Comparison of ENCODE assay signal across 27 cellular contexts in genomic region chr4:121717680-121718237, GRCh38. TPM values are rescaled to one million over a fixed set of nuclear protein-coding genes. Genes with fewer than 3 reads are reported as not detected.
A peak's percentile ranks its signal among the peaks of the same experiment; 100 is the strongest.
DNase-seq lines count a peak whose midpoint lies in the region; ATAC-seq and TF ChIP-seq lines count a peak whose summit lies in the region.
"Had no signal": no experiment of that assay in that cellular context is flagged by ENCODE, and none has a peak within 500 bp of the region (broad histone marks: within the 10 kb centered on the region; RNA-seq: fewer than 3 reads in every experiment).

No MANE protein-coding gene starts in this region.

- H3K9me3 ChIP-seq in AG04450 (ENCODE audit: control insufficient read depth, insufficient read depth, low read length) (no peaks in the 10 kb centered on the region), body of pancreas (no peaks in the 10 kb centered on the region), transverse colon (no peaks in the 10 kb centered on the region)
- H3K9me3 ChIP-seq: A549, colonic mucosa, pancreas, spleen, vagina had no signal

- TF ChIP-seq POLR2A in body of pancreas (IDR thresholded peaks at IDR 0.05) (no peak), transverse colon (IDR thresholded peaks at IDR 0.05) (no peak)

- H3K27ac ChIP-seq in AG04450 (ENCODE audit: low read depth, low read length), result peak overlapping the region; percentile 33
- no peak overlapping the region for H3K27ac ChIP-seq in body of pancreas
- peak overlapping the region in 2 of 4 donors; percentile 3 to 15 for H3K27ac ChIP-seq in transverse colon
- H3K27ac ChIP-seq: A549, colonic mucosa, pancreas, spleen, vagina, WERI-Rb-1 had no signal

- DNase-seq in AG04450 (ENCODE audit: low read depth, low spot score), result no peak
- DNase-seq in body of pancreas, result no peak
- DNase-seq in Right ventricle myocardium superior, result no peak
- no peak for DNase-seq in omental fat pad (ENCODE audit: low spot score)
- no peak for DNase-seq in naive thymus-derived CD8-positive, alpha-beta T cell
- DNase-seq in C1 segment of cervical spinal cord (lab: John Stamatoyannopoulos, UW), result no peak
- DNase-seq in COLO668 (lab: John Stamatoyannopoulos, UW; ENCODE audit: unreplicated experiment), result no peak
- no peak for DNase-seq in transverse colon
- DNase-seq: activated CD4-positive, alpha-beta T cell treated with anti-CD3 and anti-CD28 coated beads, Interleukin-2, amount 50 U/mL, for 4 hours; activated naive CD4-positive, alpha-beta T cell treated with anti-CD3 and anti-CD28 coated beads, Interleukin-2, amount 50 U/mL, for 16 hours; CD4-positive, CD25-positive, alpha-beta regulatory T cell; colonic mucosa; DMS79; glutamatergic neuron; MM.1S; NCI-H1436 treated with DMSO at 0.1 percent for 48 hours; NCI-H748 treated with DMSO at 0.1 percent for 48 hours; pancreas; SIG-M5; spleen; stimulated activated CD4-positive, alpha-beta T cell treated with anti-CD3 and anti-CD28 coated beads, Interleukin-4, amount 100 ng/mL, for 4 hours; WERI-Rb-1 had no signal

- ATAC-seq in body of pancreas (peak; percentile 59), Right ventricle myocardium superior (ENCODE audit: poor library complexity) (peak; percentile 92), omental fat pad (ENCODE audit: low FRiP score) (peak; percentile 63)
- no peak for ATAC-seq in naive thymus-derived CD8-positive, alpha-beta T cell
- ATAC-seq: A549 had no signal

- no peaks in the 10 kb centered on the region for H3K4me1 Mint-ChIP-seq in naive thymus-derived CD8-positive, alpha-beta T cell
- H3K4me1 Mint-ChIP-seq: CD4-positive, CD25-positive, alpha-beta regulatory T cell had no signal

- H3K4me3 ChIP-seq in AG04450 (ENCODE audit: low read depth, low read length) (no peak overlapping the region), body of pancreas (no peak overlapping the region), transverse colon (no peak overlapping the region)
- H3K4me3 ChIP-seq: A549, colonic mucosa, pancreas, spleen, vagina had no signal

- no peak overlapping the region for H3K4me3 Mint-ChIP-seq in naive thymus-derived CD8-positive, alpha-beta T cell
- H3K4me3 Mint-ChIP-seq: CD4-positive, CD25-positive, alpha-beta regulatory T cell; T-helper 1 cell treated with Interleukin-12 subunit alpha and Interleukin-12 subunit beta and Interleukin-4 antibody, amounts not matched to agents 30 μg/mL and 1 μg/mL, for 36 hours had no signal

- H3K27me3 Mint-ChIP-seq in naive thymus-derived CD8-positive, alpha-beta T cell, result peaks cover 10 to 36% (median 17%) of the 10 kb centered on the region in 5 donors

- TF ChIP-seq CTCF in AG04450 (IDR thresholded peaks at IDR 0.05; ENCODE audit: low read depth, low read length), result no peak
- no peak for TF ChIP-seq CTCF in body of pancreas (IDR thresholded peaks at IDR 0.05)
- TF ChIP-seq CTCF in omental fat pad (IDR thresholded peaks at IDR 0.05), result no peak
- no peak for TF ChIP-seq CTCF in transverse colon (IDR thresholded peaks at IDR 0.05)

- intact Hi-C loops in body of pancreas (cut with DNase I), result no loop called here
- intact Hi-C loops in Right ventricle myocardium superior (cut with DNase I), result no loop called here
- intact Hi-C loops in transverse colon (cut with DNase I; ENCODE audit: low total_unique reads), result no loop called here

- H3K36me3 ChIP-seq in body of pancreas (replicated peaks in 1 of 2; ENCODE audit: insufficient read depth in 1 of 2, low read depth in 2 of 2) (no peaks in the 10 kb centered on the region), transverse colon (no peaks in the 10 kb centered on the region)
- H3K36me3 ChIP-seq: colonic mucosa, pancreas, spleen, vagina, WERI-Rb-1 had no signal

- POLR2A ChIA-PET in AG04450 (lab: Yijun Ruan, JAX), result interaction anchor here (0.5 to 2.1 kb wide), 3 partner anchors 10 to 31 kb away, joined by 4 to 12 read pairs (median 5); partner anchors contain the start of gene ANXA5
- POLR2A ChIA-PET in naive thymus-derived CD8-positive, alpha-beta T cell (lab: Charles Lee), result no interaction called here

- H3K9me3 Mint-ChIP-seq in naive thymus-derived CD8-positive, alpha-beta T cell, result no peaks in the 10 kb centered on the region
- H3K9me3 Mint-ChIP-seq: T-helper 1 cell treated with Interleukin-12 subunit alpha and Interleukin-12 subunit beta and Interleukin-4 antibody, amounts not matched to agents 30 μg/mL and 1 μg/mL, for 36 hours had no signal

- H3K4me1 ChIP-seq in body of pancreas (no peaks in the 10 kb centered on the region), transverse colon (peaks cover 0 to 4% (median 0%) of the 10 kb centered on the region in 4 donors)
- H3K4me1 ChIP-seq: colonic mucosa, pancreas, spleen, vagina had no signal

- CTCF ChIA-PET in AG04450 (lab: Charles Lee), result no interaction called here

- no peaks in the 10 kb centered on the region for H3K36me3 Mint-ChIP-seq in naive thymus-derived CD8-positive, alpha-beta T cell
- H3K36me3 Mint-ChIP-seq: CD4-positive, CD25-positive, alpha-beta regulatory T cell had no signal

- no peak for TF ChIP-seq EP300 in transverse colon (IDR thresholded peaks at IDR 0.05; ENCODE audit: low read depth)

- in situ Hi-C loops in transverse colon (cut with MboI; ENCODE audit: low pct_ligation_motif_present in 1 of 4, low pct_unique_long_range_greater_than_20kb in 1 of 4, low sequenced_read_pairs in 3 of 4), result no loop called here

- WGBS in body of pancreas, 2 donors, result 63 to 72% methylated on average over 4 of the region's 4 CpGs
- 58 to 81% methylated on average over 3 to 4 of the region's 4 CpGs for WGBS in transverse colon (ENCODE audit: low coverage in 1 of 2), 2 donors

- H3K27me3 ChIP-seq in AG04450 (ENCODE audit: control insufficient read depth, insufficient read depth, low read length), result no peaks in the 10 kb centered on the region
- H3K27me3 ChIP-seq in body of pancreas, result no peaks in the 10 kb centered on the region
- no peaks in the 10 kb centered on the region for H3K27me3 ChIP-seq in transverse colon
- H3K27me3 ChIP-seq: colonic mucosa, pancreas, vagina had no signal

- H3K27ac Mint-ChIP-seq in naive thymus-derived CD8-positive, alpha-beta T cell, result no peak overlapping the region
- H3K27ac Mint-ChIP-seq: T-helper 1 cell treated with Interleukin-12 subunit alpha and Interleukin-12 subunit beta and Interleukin-4 antibody, amounts not matched to agents 30 μg/mL and 1 μg/mL, for 36 hours had no signal

RNA-seq across cellular contexts. Expression of gene ANXA5, which starts 21.0 kb away (rescaled TPM):
- 1,739 and 2,093 TPM in 2 replicates for polyA plus RNA-seq in AG04450 (2011; rRNA removed)
- 395 and 591 TPM in 2 replicates for polyA minus RNA-seq in AG04450 (2011; rRNA and poly(A)+ RNA removed)
- total RNA-seq in body of pancreas (100 to 1,000 TPM; 126 to 180 TPM), Right ventricle myocardium superior (105 TPM), omental fat pad (100 to 1,000 TPM; 319 to 810 (median 629) TPM), transverse colon (100 to 1,000 TPM in 2 of 4 donors, 10 to 100 TPM in 2; 62.7 to 196 (median 135) TPM)
- total RNA-seq in naive thymus-derived CD8-positive, alpha-beta T cell, result 10 to 100 TPM; 38.2 to 40.7 TPM
- polyA plus RNA-seq in naive thymus-derived CD8-positive, alpha-beta T cell, result 10 to 100 TPM; 24.8 to 93.3 (median 87.5) TPM

RNA-seq across cellular contexts. Expression of gene SMIM43, which starts 47.2 kb away (rescaled TPM):
- polyA plus RNA-seq in AG04450 (2011; rRNA removed), result 6.0 and 7.4 TPM in 2 replicates
- 2.0 and 2.2 TPM in 2 replicates for polyA minus RNA-seq in AG04450 (2011; rRNA and poly(A)+ RNA removed)
- total RNA-seq in body of pancreas, result not detected
- not detected for total RNA-seq in Right ventricle myocardium superior
- total RNA-seq in omental fat pad, result under 1 TPM in 2 of 4 donors, not detected in 2; 0.24 to 0.37 TPM
- not detected for total RNA-seq in naive thymus-derived CD8-positive, alpha-beta T cell
- not detected for polyA plus RNA-seq in naive thymus-derived CD8-positive, alpha-beta T cell
- total RNA-seq in transverse colon, result under 1 TPM in 1 of 4 donors, not detected in 3; 0.27 TPM
- total RNA-seq: CD4-positive, CD25-positive, alpha-beta regulatory T cell; endothelial cell of umbilical vein; OCI-LY7; pancreas; vagina had no signal

Comparison
In these comparisons a context has a peak if more than half of its experiments do, and no peak if none do; other contexts are left out.
1. ATAC-seq: peak in body of pancreas (single experiment), Right ventricle myocardium superior (single experiment) and omental fat pad (single experiment); none in naive thymus-derived CD8-positive, alpha-beta T cell (0 of 2).